In the genomic region with DNA sequence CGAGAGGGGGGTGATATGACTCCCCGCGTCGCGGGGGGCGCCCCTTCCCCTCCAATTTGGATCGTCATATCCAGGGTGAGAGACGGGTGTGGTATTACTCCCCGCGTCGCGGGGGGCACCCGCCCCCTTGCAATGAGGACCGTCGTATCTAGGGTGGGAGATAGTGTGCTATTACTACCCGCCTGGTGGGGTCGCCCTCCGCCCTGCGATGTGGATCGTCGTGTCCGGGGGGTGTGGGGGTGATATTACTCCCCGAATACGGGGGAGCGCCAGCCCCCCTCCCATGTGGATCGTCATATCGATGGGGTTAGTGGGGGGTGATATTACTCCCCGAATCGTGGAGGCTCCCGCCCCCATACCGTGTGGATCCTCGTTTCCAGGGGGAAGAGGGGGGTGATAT, we compare ENCODE assay signal across 1 cellular context.
TF ChIP-seq lines count a peak whose summit lies in the region.

No MANE protein-coding gene starts in this region.

TF ChIP-seq in SK-N-SH, 30 proteins besides CTCF, POLR2A, EP300 and RAD21 (continued from another document):
- TF ChIP-seq NRF1 (IDR thresholded peaks at IDR 0.05; ENCODE audit: low read depth, low read length) (no peak), GABPA (IDR thresholded peaks at IDR 0.05; ENCODE audit: low read depth) (no peak), FOXM1 (IDR thresholded peaks at IDR 0.05; ENCODE audit: low read depth) (no peak), SIN3A (IDR thresholded peaks at IDR 0.05; ENCODE audit: borderline replicate concordance, low read depth, low read length) (no peak), MEF2A (IDR thresholded peaks at IDR 0.05; ENCODE audit: borderline replicate concordance, low read depth) (no peak), GATA2 (CRISPR knock-in tag; IDR thresholded peaks at IDR 0.05) (no peak), RCOR1 (IDR thresholded peaks at IDR 0.05; ENCODE audit: low read length) (no peak), NFIC (IDR thresholded peaks at IDR 0.05; ENCODE audit: borderline replicate concordance) (no peak), FOXJ3 (CRISPR knock-in tag; IDR thresholded peaks at IDR 0.05) (no peak), MXI1 (IDR thresholded peaks at IDR 0.05; ENCODE audit: low read depth, low read length) (no peak), FOSL2 (IDR thresholded peaks at IDR 0.05; ENCODE audit: borderline replicate concordance, low read depth) (no peak)
- TF ChIP-seq, protein P1, sequence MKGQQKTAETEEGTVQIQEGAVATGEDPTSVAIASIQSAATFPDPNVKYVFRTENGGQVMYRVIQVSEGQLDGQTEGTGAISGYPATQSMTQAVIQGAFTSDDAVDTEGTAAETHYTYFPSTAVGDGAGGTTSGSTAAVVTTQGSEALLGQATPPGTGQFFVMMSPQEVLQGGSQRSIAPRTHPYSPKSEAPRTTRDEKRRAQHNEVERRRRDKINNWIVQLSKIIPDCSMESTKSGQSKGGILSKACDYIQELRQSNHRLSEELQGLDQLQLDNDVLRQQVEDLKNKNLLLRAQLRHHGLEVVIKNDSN (IDR thresholded peaks at IDR 0.05; ENCODE audit: borderline replicate concordance, low read depth), result no peak
- TF ChIP-seq, protein P2, sequence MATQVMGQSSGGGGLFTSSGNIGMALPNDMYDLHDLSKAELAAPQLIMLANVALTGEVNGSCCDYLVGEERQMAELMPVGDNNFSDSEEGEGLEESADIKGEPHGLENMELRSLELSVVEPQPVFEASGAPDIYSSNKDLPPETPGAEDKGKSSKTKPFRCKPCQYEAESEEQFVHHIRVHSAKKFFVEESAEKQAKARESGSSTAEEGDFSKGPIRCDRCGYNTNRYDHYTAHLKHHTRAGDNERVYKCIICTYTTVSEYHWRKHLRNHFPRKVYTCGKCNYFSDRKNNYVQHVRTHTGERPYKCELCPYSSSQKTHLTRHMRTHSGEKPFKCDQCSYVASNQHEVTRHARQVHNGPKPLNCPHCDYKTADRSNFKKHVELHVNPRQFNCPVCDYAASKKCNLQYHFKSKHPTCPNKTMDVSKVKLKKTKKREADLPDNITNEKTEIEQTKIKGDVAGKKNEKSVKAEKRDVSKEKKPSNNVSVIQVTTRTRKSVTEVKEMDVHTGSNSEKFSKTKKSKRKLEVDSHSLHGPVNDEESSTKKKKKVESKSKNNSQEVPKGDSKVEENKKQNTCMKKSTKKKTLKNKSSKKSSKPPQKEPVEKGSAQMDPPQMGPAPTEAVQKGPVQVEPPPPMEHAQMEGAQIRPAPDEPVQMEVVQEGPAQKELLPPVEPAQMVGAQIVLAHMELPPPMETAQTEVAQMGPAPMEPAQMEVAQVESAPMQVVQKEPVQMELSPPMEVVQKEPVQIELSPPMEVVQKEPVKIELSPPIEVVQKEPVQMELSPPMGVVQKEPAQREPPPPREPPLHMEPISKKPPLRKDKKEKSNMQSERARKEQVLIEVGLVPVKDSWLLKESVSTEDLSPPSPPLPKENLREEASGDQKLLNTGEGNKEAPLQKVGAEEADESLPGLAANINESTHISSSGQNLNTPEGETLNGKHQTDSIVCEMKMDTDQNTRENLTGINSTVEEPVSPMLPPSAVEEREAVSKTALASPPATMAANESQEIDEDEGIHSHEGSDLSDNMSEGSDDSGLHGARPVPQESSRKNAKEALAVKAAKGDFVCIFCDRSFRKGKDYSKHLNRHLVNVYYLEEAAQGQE (IDR thresholded peaks at IDR 0.05; ENCODE audit: low read depth, low read length), result no peak
- TF ChIP-seq, protein P3, sequence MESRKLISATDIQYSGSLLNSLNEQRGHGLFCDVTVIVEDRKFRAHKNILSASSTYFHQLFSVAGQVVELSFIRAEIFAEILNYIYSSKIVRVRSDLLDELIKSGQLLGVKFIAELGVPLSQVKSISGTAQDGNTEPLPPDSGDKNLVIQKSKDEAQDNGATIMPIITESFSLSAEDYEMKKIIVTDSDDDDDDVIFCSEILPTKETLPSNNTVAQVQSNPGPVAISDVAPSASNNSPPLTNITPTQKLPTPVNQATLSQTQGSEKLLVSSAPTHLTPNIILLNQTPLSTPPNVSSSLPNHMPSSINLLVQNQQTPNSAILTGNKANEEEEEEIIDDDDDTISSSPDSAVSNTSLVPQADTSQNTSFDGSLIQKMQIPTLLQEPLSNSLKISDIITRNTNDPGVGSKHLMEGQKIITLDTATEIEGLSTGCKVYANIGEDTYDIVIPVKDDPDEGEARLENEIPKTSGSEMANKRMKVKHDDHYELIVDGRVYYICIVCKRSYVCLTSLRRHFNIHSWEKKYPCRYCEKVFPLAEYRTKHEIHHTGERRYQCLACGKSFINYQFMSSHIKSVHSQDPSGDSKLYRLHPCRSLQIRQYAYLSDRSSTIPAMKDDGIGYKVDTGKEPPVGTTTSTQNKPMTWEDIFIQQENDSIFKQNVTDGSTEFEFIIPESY (IDR thresholded peaks at IDR 0.05; ENCODE audit: borderline replicate concordance, low read depth), result no peak
- TF ChIP-seq, protein P4, sequence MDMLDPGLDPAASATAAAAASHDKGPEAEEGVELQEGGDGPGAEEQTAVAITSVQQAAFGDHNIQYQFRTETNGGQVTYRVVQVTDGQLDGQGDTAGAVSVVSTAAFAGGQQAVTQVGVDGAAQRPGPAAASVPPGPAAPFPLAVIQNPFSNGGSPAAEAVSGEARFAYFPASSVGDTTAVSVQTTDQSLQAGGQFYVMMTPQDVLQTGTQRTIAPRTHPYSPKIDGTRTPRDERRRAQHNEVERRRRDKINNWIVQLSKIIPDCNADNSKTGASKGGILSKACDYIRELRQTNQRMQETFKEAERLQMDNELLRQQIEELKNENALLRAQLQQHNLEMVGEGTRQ (IDR thresholded peaks at IDR 0.05; ENCODE audit: borderline replicate concordance, low read depth, low read length), result no peak
TF ChIP-seq in SK-N-SH: peak in this region for 0.
